In genomic region chr17:45759761-45760160, GRCh38 we compare ENCODE assay signal across 24 cellular contexts. TPM values are rescaled to one million over a fixed set of nuclear protein-coding genes. Genes with fewer than 3 reads are reported as not detected.
DNase-seq lines count a peak whose midpoint lies in the region.
"Had no signal": no experiment of that assay in that cellular context is flagged by ENCODE, and none has a peak within 500 bp of the region (broad histone marks: within the 10 kb centered on the region; RNA-seq: fewer than 3 reads in every experiment).

No MANE protein-coding gene starts in this region.

- DNase-seq in H4 (ENCODE audit: low spot score) = peak; percentile 36
- DNase-seq in NAMALWA (ENCODE audit: low spot score) = peak; percentile 29
- peak; percentile 31 for DNase-seq in SW480 (ENCODE audit: low spot score)
- peak; percentile 16 for DNase-seq in iris pigment epithelial cell (ENCODE audit: low read depth)
- DNase-seq in cardiac septum (ENCODE audit: low spot score) = no peak
- no peak for DNase-seq in HCEC 1CT
- DNase-seq in HuH-7 (ENCODE audit: low spot score) = no peak
- DNase-seq: activated B cell treated with CpG ODN at 0.5 μM for 24 hours; activated T-cell treated with anti-CD3 and anti-CD28 coated beads, Interleukin-2, amount 50 U/mL, for 48 hours; AML-193; cortex of kidney; heart right ventricle; mammary epithelial cell; MV-4-11; naive thymus-derived CD4-positive, alpha-beta T cell; NCI-H1930; NCI-H446 treated with DMSO at 0.1 percent for 48 hours; ovary; SIG-M5; stimulated activated naive B cell treated with anti-CD40 and anti-IgM and Interleukin-4, amounts not matched to agents 10 μg/mL and 1 μg/mL and 100 μg/mL, for 72 hours; tibial artery had no signal

- intact Hi-C loops in cardiac septum (cut with DNase I) = no loop called here

RNA-seq across cellular contexts. Expression of gene CRHR1, which starts 24.4 kb away (rescaled TPM):
- total RNA-seq in H4 (2014; rRNA removed; shearing (Covaris generic)) = 1.2 and 3.6 TPM in 2 replicates
- total RNA-seq in cardiac septum = not detected
- total RNA-seq: activated B cell treated with CpG ODN at 0.5 μM for 24 hours; endothelial cell of umbilical vein; G401; mammary epithelial cell; naive thymus-derived CD4-positive, alpha-beta T cell; T-helper 2 cell treated with Interferon-gamma antibody and Interleukin-4, amounts not matched to agents 100 ng/mL and 5 ng/mL, for 36 hours had no signal

Comparison
In these comparisons a context has a peak if more than half of its experiments do, and no peak if none do; other contexts are left out.
1. DNase-seq: peak in H4 (single experiment), NAMALWA (single experiment), SW480 (single experiment) and iris pigment epithelial cell (single experiment); none in cardiac septum (single experiment), HCEC 1CT (single experiment) and HuH-7 (single experiment).